Comparison of ENCODE assay signal across 8 cellular contexts in the genomic region with DNA sequence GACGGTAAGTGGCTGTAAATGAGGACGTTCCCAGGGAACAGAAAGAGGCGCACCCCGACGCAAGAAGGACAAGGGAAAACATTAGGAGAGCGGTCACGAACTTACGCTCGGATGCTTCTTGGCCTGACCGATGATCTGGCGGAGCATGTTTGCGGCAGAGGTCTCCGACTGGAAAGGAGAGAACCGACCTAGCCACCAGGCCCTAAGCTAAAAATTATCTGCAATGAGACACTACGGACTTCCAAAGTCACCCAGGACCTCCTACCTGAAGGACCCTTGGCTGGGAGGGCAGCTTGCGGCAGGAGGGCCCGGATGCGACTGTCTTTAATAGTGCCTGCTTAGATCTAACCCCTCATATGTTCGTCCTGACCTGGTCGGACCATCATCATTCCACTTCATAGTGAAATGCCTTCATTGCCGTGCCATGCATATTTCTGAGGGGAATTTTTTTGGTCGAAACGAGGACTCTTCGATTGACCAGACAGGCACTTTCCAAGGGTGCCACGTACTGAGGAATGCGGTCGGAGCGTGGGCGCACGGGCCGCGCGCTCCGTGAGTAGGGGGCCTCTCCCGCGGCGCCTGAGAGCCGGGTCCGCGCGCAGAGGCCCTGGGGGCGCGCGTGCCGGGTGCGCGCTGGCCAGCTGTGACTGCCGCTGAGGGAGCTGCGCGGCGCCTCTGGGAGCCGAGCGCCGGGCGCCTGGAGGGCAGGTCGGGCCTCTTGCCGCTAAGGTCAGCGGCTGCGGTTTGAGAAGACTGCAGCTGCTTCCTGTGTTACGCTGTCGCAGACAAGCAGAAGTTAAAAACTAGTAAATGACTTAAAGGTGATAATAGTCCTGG. TPM values are rescaled to one million over a fixed set of nuclear protein-coding genes. Genes with fewer than 3 reads are reported as not detected.
DNase-seq lines count a peak whose midpoint lies in the region; ATAC-seq and TF ChIP-seq lines count a peak whose summit lies in the region.

No MANE protein-coding gene starts in this region.

- TF ChIP-seq CTCF in BE2C (IDR thresholded peaks at IDR 0.05; ENCODE audit: low read depth, low read length): no peak

- peaks cover 28% of the 10 kb centered on the region for H3K36me3 ChIP-seq in BE2C

- no peaks in the 10 kb centered on the region for H3K4me1 ChIP-seq in BE2C

- H3K4me3 ChIP-seq in BE2C (ENCODE audit: low read depth, low read length): peak overlapping the region; percentile 96

- H3K27me3 ChIP-seq in BE2C (no peaks in the 10 kb centered on the region), layer of hippocampus (ENCODE audit: control insufficient read depth, insufficient read depth, low read length) (no peaks in the 10 kb centered on the region)

- peak overlapping the region; percentile 100 for H3K27ac ChIP-seq in cingulate gyrus (ENCODE audit: low read depth, low read length)
- peak overlapping the region; percentile 100 for H3K27ac ChIP-seq in layer of hippocampus (ENCODE audit: low read depth, low read length)

- ATAC-seq in HG03432 (IDR thresholded peaks at IDR 0.05; ENCODE audit: unreplicated experiment): peak; percentile 94

- no peaks in the 10 kb centered on the region for H3K9me3 ChIP-seq in BE2C

- DNase-seq in BE2C (peak; percentile 92), GM19238 (ENCODE audit: insufficient read length, low spot score) (peak; percentile 90), NCI-H460 (ENCODE audit: extremely low read depth, low read depth) (peak; percentile 92)
- peak; percentile 71 to 74 for DNase-seq in activated CD4-positive, alpha-beta T cell treated with anti-CD3 and anti-CD28 coated beads for 24 hours (ENCODE audit: low read depth in 2 of 2)
- DNase-seq in stimulated activated CD4-positive, alpha-beta T cell treated with anti-CD3 and anti-CD28 coated beads, Interleukin-1b, Interleukin-23, amount 100 ng/mL, for 24 hours (ENCODE audit: low read depth in 4 of 4, low spot score in 1 of 4): peak; percentile 71 to 81 (median 73)

RNA-seq across cellular contexts. Expression of a gene that starts 33.5 kb away (rescaled TPM):
- 38.4 TPM for polyA plus RNA-seq in BE2C (2012; ENCODE audit: insufficient read depth, insufficient read length, low read depth)
- total RNA-seq in NCI-H460 (2014; rRNA removed; shearing (Covaris generic)): 41.2 and 43.6 TPM in 2 replicates
- polyA plus RNA-seq in NCI-H460 (2014; cell fraction: nucleus; rRNA removed): 30.5 and 47.2 TPM in 2 replicates

Comparison
In these comparisons a context has a peak if more than half of its experiments do, and no peak if none do; other contexts are left out.
1. Peak in every context shown above with its lines: DNase-seq, ATAC-seq, H3K4me3 ChIP-seq and H3K27ac ChIP-seq.